In the genomic region with DNA sequence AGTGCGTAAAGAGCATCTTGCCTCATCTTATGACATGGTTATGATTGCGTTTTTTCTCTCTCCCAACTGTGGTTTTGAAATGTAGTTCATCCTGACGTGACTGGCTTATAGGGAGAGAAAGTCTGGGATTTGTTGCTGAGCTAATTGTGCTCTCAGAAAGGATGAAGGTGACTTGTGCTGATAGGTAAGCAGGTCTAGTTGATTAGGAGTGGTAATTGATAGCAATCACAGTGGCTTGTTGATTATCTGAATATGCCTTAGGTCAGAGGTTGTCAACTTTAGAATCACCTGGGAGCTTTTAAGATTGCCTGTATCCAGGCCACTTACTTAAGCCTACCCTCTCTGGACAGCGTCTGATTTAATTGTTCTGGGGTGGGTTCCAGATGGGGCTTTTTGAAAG, we compare ENCODE assay signal across 29 cellular contexts.
"Had no signal": no experiment of that assay in that cellular context is flagged by ENCODE, and none has a peak within 500 bp of the region (broad histone marks: within the 10 kb centered on the region; RNA-seq: fewer than 3 reads in every experiment).

No MANE protein-coding gene starts in this region.

- H2AFZ ChIP-seq: PC-9 had no signal

- H3K27me3 Mint-ChIP-seq: activated B cell treated with CpG ODN at 0.5 μM for 24 hours; activated CD4-positive, alpha-beta memory T cell treated with anti-CD3 and anti-CD28 coated beads for 36 hours; activated naive CD8-positive, alpha-beta T cell treated with anti-CD3 and anti-CD28 coated beads for 36 hours; central memory CD8-positive, alpha-beta T cell; T-cell had no signal

- H3K27me3 ChIP-seq: brain microvascular endothelial cell, cardiac muscle cell, MG63 had no signal

- H3K4me3 ChIP-seq: cardiac muscle cell, MG63, PC-9, SK-N-MC had no signal

- H3K36me3 ChIP-seq: brain microvascular endothelial cell, cardiac muscle cell, MG63 had no signal

- H3K9me3 ChIP-seq: MG63 had no signal

- DNase-seq: activated B cell treated with CpG ODN at 0.5 μM for 24 hours; activated CD4-positive, alpha-beta memory T cell treated with anti-CD3 and anti-CD28 coated beads for 36 hours; activated CD4-positive, alpha-beta T cell treated with anti-CD3 and anti-CD28 coated beads for 4 hours; activated CD4-positive, alpha-beta T cell treated with anti-CD3 and anti-CD28 coated beads, Interleukin-2, amount 50 U/mL, for 1 hour; activated CD4-positive, CD25-positive, alpha-beta regulatory T cell treated with anti-CD3 and anti-CD28 coated beads, Interleukin-2, amount 50 U/mL, for 72 hours; activated CD8-positive, alpha-beta memory T cell treated with anti-CD3 and anti-CD28 coated beads, Interleukin-2, amount 50 U/mL, for 4 hours; activated naive CD4-positive, alpha-beta T cell treated with anti-CD3 and anti-CD28 coated beads, Interleukin-2, amount 50 U/mL, for 16 hours; activated naive CD8-positive, alpha-beta T cell treated with anti-CD3 and anti-CD28 coated beads for 36 hours; activated T-cell treated with anti-CD3 and anti-CD28 coated beads for 4 hours; activated T-cell treated with anti-CD3 and anti-CD28 coated beads, Interleukin-2, amount 50 U/mL, for 4 hours; amniotic stem cell; aorta; brain microvascular endothelial cell; KG1; MG63; NCI-H1048; NCI-H187 treated with DMSO at 0.1 percent for 48 hours; NCI-H345; NK-92 treated with Interleukin-12 subunit alpha and Interleukin-12 subunit beta, amount 100 ng/mL, for 24 hours; PC-9; Right ventricle myocardium superior; T-cell; T-helper 2 cell; T-helper 9 cell had no signal

- H3K4me3 Mint-ChIP-seq: activated B cell treated with CpG ODN at 0.5 μM for 24 hours; activated CD4-positive, alpha-beta memory T cell treated with anti-CD3 and anti-CD28 coated beads for 36 hours; activated naive CD8-positive, alpha-beta T cell treated with anti-CD3 and anti-CD28 coated beads for 36 hours; activated T-cell treated with anti-CD3 and anti-CD28 coated beads, Interleukin-2, amount 50 U/mL, for 4 hours; activated T-helper 1 cell treated with anti-CD3 and anti-CD28 coated beads, Interleukin-12 subunit alpha, Interleukin-12 subunit beta, Interleukin-2, Interleukin-4 antibody, amounts not matched to agents 30 ng/mL and 10 ng/mL and 1 ng/mL, durations not matched to agents 14 hours and 24 hours and 36 hours; central memory CD8-positive, alpha-beta T cell; T-cell had no signal

- H3K9me3 Mint-ChIP-seq: activated B cell treated with CpG ODN at 0.5 μM for 24 hours; activated CD4-positive, alpha-beta memory T cell treated with anti-CD3 and anti-CD28 coated beads for 36 hours; activated naive CD8-positive, alpha-beta T cell treated with anti-CD3 and anti-CD28 coated beads for 36 hours; activated T-cell treated with anti-CD3 and anti-CD28 coated beads, Interleukin-2, amount 50 U/mL, for 4 hours; central memory CD8-positive, alpha-beta T cell; T-cell had no signal

- H3K27ac Mint-ChIP-seq: activated B cell treated with CpG ODN at 0.5 μM for 24 hours; activated CD4-positive, alpha-beta memory T cell treated with anti-CD3 and anti-CD28 coated beads for 36 hours; activated naive CD8-positive, alpha-beta T cell treated with anti-CD3 and anti-CD28 coated beads for 36 hours; activated T-helper 1 cell treated with anti-CD3 and anti-CD28 coated beads, Interleukin-12 subunit alpha, Interleukin-12 subunit beta, Interleukin-2, Interleukin-4 antibody, amounts not matched to agents 30 ng/mL and 10 ng/mL and 1 ng/mL, durations not matched to agents 14 hours and 24 hours and 36 hours; T-cell had no signal

- ATAC-seq: activated T-cell treated with anti-CD3 and anti-CD28 coated beads, Interleukin-2, amount 50 U/mL, for 4 hours; T-cell had no signal

- H3K36me3 Mint-ChIP-seq: activated CD4-positive, alpha-beta memory T cell treated with anti-CD3 and anti-CD28 coated beads for 36 hours had no signal

- H3K27ac ChIP-seq: brain microvascular endothelial cell, cardiac muscle cell, PC-9, SK-N-MC, VCaP had no signal

- H3K4me2 ChIP-seq: PC-9 had no signal
